23 cellular contexts compared by ENCODE assay signal in genomic region chr1:177656598-177656997, GRCh38.
"Had no signal": no experiment of that assay in that cellular context is flagged by ENCODE, and none has a peak within 500 bp of the region (broad histone marks: within the 10 kb centered on the region; RNA-seq: fewer than 3 reads in every experiment).

No MANE protein-coding gene starts in this region.

- H3K9me3 ChIP-seq: esophagus squamous epithelium, gastrocnemius medialis, lower lobe of right lung, mucosa of descending colon had no signal

- H3K4me3 ChIP-seq: coronary artery, dorsolateral prefrontal cortex, esophagus squamous epithelium, gastrocnemius medialis, heart right ventricle, left ventricle myocardium inferior, lower lobe of right lung, mucosa of descending colon had no signal

- DNase-seq: dermis blood vessel endothelial cell; dorsolateral prefrontal cortex; effector CD4-positive, alpha-beta T cell; effector memory CD4-positive, alpha-beta T cell; esophagus squamous epithelium; foreskin fibroblast; foreskin melanocyte; gastrocnemius medialis; glutamatergic neuron; head of caudate nucleus; heart right ventricle; hippocampal formation; left cardiac atrium; left ventricle myocardium inferior; lower lobe of right lung; mesenchymal stem cell; mucosa of descending colon; naive B cell had no signal

- H3K27ac ChIP-seq: coronary artery, dorsolateral prefrontal cortex, esophagus squamous epithelium, gastrocnemius medialis, heart right ventricle, left ventricle myocardium inferior, lower lobe of right lung had no signal

- H3K27me3 ChIP-seq: dorsolateral prefrontal cortex, esophagus squamous epithelium, gastrocnemius medialis had no signal

- H3K36me3 ChIP-seq: esophagus squamous epithelium, gastrocnemius medialis, heart right ventricle, left ventricle myocardium inferior, lower lobe of right lung had no signal

- FAIRE-seq: colon, endothelial cell of umbilical vein, islet of Langerhans, keratinocyte had no signal

- ATAC-seq: heart right ventricle, left cardiac atrium, lower lobe of right lung, mucosa of descending colon had no signal

- H3K4me1 ChIP-seq: esophagus squamous epithelium, heart right ventricle, lower lobe of right lung had no signal
